15 cellular contexts compared by ENCODE assay signal in genomic region chr2:183214680-183215079, GRCh38.
DNase-seq lines count a peak whose midpoint lies in the region; ATAC-seq and TF ChIP-seq lines count a peak whose summit lies in the region.
"Had no signal": no experiment of that assay in that cellular context is flagged by ENCODE, and none has a peak within 500 bp of the region (broad histone marks: within the 10 kb centered on the region; RNA-seq: fewer than 3 reads in every experiment).

No MANE protein-coding gene starts in this region.

- H3K27ac Mint-ChIP-seq in effector memory CD8-positive, alpha-beta T cell = no peak overlapping the region
- H3K27ac Mint-ChIP-seq: activated CD8-positive, alpha-beta T cell treated with anti-CD3 and anti-CD28 coated beads, Interleukin-2, amount 10 ng/mL, durations not matched to agents 7 days and 5 days; activated naive CD8-positive, alpha-beta T cell; CD8-positive, alpha-beta T cell had no signal

- H3K4me3 ChIP-seq in OCI-LY3 (ENCODE audit: low read length) = peak overlapping the region; percentile 50
- H3K4me3 ChIP-seq: coronary artery, HAP-1 had no signal

- no peak for DNase-seq in 8988T
- no peak for DNase-seq in effector memory CD8-positive, alpha-beta T cell
- no peak for DNase-seq in NCI-H2029 treated with DMSO at 0.1 percent for 48 hours (lab: John Stamatoyannopoulos, UW)
- no peak for DNase-seq in activated effector memory CD4-positive, alpha-beta T cell treated with Interleukin-2 at 50 U/mL for 16 hours
- DNase-seq: activated CD8-positive, alpha-beta T cell treated with anti-CD3 and anti-CD28 coated beads, Interleukin-2, amount 10 ng/mL, durations not matched to agents 7 days and 5 days; CD8-positive, alpha-beta T cell; NCI-H2227 treated with DMSO at 0.1 percent for 48 hours; right cardiac atrium had no signal

- TF ChIP-seq CTCF in OCI-LY3 (IDR thresholded peaks at IDR 0.05; ENCODE audit: low read depth, low read length) = no peak

- H4K20me1 ChIP-seq in OCI-LY3 (ENCODE audit: insufficient read depth, low read length) = no peaks in the 10 kb centered on the region

- peaks cover 0 to 1% of the 10 kb centered on the region in 2 donors for H3K4me1 Mint-ChIP-seq in effector memory CD8-positive, alpha-beta T cell (ENCODE audit: low read depth in 2 of 2)

- H3K4me1 ChIP-seq in OCI-LY3 (ENCODE audit: low read length) = peaks cover 40% of the 10 kb centered on the region

- H2AFZ ChIP-seq in OCI-LY3 (ENCODE audit: low read depth, low read length) = no peak overlapping the region

- no peaks in the 10 kb centered on the region for H3K9me3 Mint-ChIP-seq in effector memory CD8-positive, alpha-beta T cell
- H3K9me3 Mint-ChIP-seq: CD8-positive, alpha-beta T cell had no signal

- no peaks in the 10 kb centered on the region for H3K27me3 ChIP-seq in OCI-LY3 (ENCODE audit: low read depth, low read length)

- H3K9ac ChIP-seq in OCI-LY3 (ENCODE audit: low read length) = peak overlapping the region; percentile 11; the same call in 1 of the 2 replicates

- H3K9me3 ChIP-seq in OCI-LY3 (ENCODE audit: insufficient read depth, low read length) = peaks cover 3% of the 10 kb centered on the region; the same call in 1 of the 2 replicates
- H3K9me3 ChIP-seq: HAP-1 had no signal

- H3K4me3 Mint-ChIP-seq in effector memory CD8-positive, alpha-beta T cell = no peak overlapping the region
- H3K4me3 Mint-ChIP-seq: activated CD8-positive, alpha-beta T cell treated with anti-CD3 and anti-CD28 coated beads, Interleukin-2, amount 10 ng/mL, durations not matched to agents 7 days and 5 days; activated naive CD8-positive, alpha-beta T cell; CD8-positive, alpha-beta T cell had no signal

- H3K4me2 ChIP-seq in OCI-LY3 (ENCODE audit: low read length) = peak overlapping the region; percentile 64

- H3K36me3 Mint-ChIP-seq in effector memory CD8-positive, alpha-beta T cell (ENCODE audit: insufficient read depth) = no peaks in the 10 kb centered on the region

- no peaks in the 10 kb centered on the region for H3K27me3 Mint-ChIP-seq in effector memory CD8-positive, alpha-beta T cell
- H3K27me3 Mint-ChIP-seq: activated naive CD8-positive, alpha-beta T cell had no signal

- ATAC-seq in GM19025 (IDR thresholded peaks at IDR 0.05; ENCODE audit: low read depth, unreplicated experiment) (peak; percentile 71), GM21576 (IDR thresholded peaks at IDR 0.05; ENCODE audit: unreplicated experiment) (peak; percentile 78), HG03066 (IDR thresholded peaks at IDR 0.05; ENCODE audit: low read depth, unreplicated experiment) (peak; percentile 77)
- no peak for ATAC-seq in effector memory CD8-positive, alpha-beta T cell (replicated peaks)
- ATAC-seq: activated CD8-positive, alpha-beta T cell treated with anti-CD3 and anti-CD28 coated beads, Interleukin-2, amount 10 ng/mL, durations not matched to agents 7 days and 5 days; CD8-positive, alpha-beta T cell; right cardiac atrium had no signal

- H3K36me3 ChIP-seq in OCI-LY3 (replicated peaks; ENCODE audit: low read depth, low read length) = peaks cover 20% of the 10 kb centered on the region
- H3K36me3 ChIP-seq: HAP-1 had no signal

- peak overlapping the region; percentile 83 for H3K27ac ChIP-seq in OCI-LY3 (ENCODE audit: low read length)
- H3K27ac ChIP-seq: coronary artery had no signal

- no peaks in the 10 kb centered on the region for H3K79me2 ChIP-seq in OCI-LY3 (ENCODE audit: low read length)
